Comparison of ENCODE assay signal across 19 cellular contexts in genomic region chr13:102608944-102609343, GRCh38. TPM values are rescaled to one million over a fixed set of nuclear protein-coding genes. Genes with fewer than 3 reads are reported as not detected.
A peak's percentile ranks its signal among the peaks of the same experiment; 100 is the strongest.
DNase-seq lines count a peak whose midpoint lies in the region; ATAC-seq and TF ChIP-seq lines count a peak whose summit lies in the region.
"Had no signal": no experiment of that assay in that cellular context is flagged by ENCODE, and none has a peak within 500 bp of the region (broad histone marks: within the 10 kb centered on the region; RNA-seq: fewer than 3 reads in every experiment).

No MANE protein-coding gene starts in this region.

- H3K4me1 ChIP-seq in colonic mucosa = no peaks in the 10 kb centered on the region
- H3K4me1 ChIP-seq: esophagus squamous epithelium had no signal

- no peak overlapping the region for H3K9ac ChIP-seq in colonic mucosa (ENCODE audit: low read depth in 2 of 2, low read length in 2 of 2)

- POLR2A ChIA-PET in CD4-positive, alpha-beta T cell (lab: Charles Lee) = interaction anchor here (0.9 to 11.1 kb wide), 2 partner anchors 13 to 17 kb away, joined by 4 to 116 read pairs; partner anchors contain the start of gene TPP2
- POLR2A ChIA-PET in activated CD8-positive, alpha-beta T cell treated with anti-CD3 and anti-CD28 coated beads, Interleukin-2, amount 10 ng/mL, durations not matched to agents 7 days and 5 days (lab: Charles Lee) = interaction anchor here (4.1 kb wide), 1 partner anchor 12 kb away, joined by 37 read pairs; the partner anchor contains the start of gene TPP2

- H3K27ac ChIP-seq in CD4-positive, alpha-beta T cell (ENCODE audit: low read depth, low read length) = no peak overlapping the region
- no peak overlapping the region for H3K27ac ChIP-seq in colonic mucosa
- H3K27ac ChIP-seq: cardiac muscle cell, esophagus squamous epithelium, left lung, VCaP had no signal

- peaks cover 65% of the 10 kb centered on the region for H3K36me3 Mint-ChIP-seq in T-helper 2 cell treated with Interferon-gamma antibody and Interleukin-4, amounts not matched to agents 5 μg/mL and 100 μg/mL, for 36 hours (ENCODE audit: low read depth)
- peaks cover 92% of the 10 kb centered on the region for H3K36me3 Mint-ChIP-seq in CD4-positive, alpha-beta T cell (ENCODE audit: low read depth)
- H3K36me3 Mint-ChIP-seq in activated CD8-positive, alpha-beta T cell treated with anti-CD3 and anti-CD28 coated beads, Interleukin-2, amount 10 ng/mL, durations not matched to agents 7 days and 5 days (ENCODE audit: low read depth) = peaks cover 73% of the 10 kb centered on the region
- H3K36me3 Mint-ChIP-seq in immature natural killer cell = peaks cover 7 to 38% (median 23%) of the 10 kb centered on the region in 3 donors

- H3K9me3 Mint-ChIP-seq in T-helper 2 cell treated with Interferon-gamma antibody and Interleukin-4, amounts not matched to agents 5 μg/mL and 100 μg/mL, for 36 hours = no peaks in the 10 kb centered on the region
- H3K9me3 Mint-ChIP-seq in CD4-positive, alpha-beta T cell = no peaks in the 10 kb centered on the region
- H3K9me3 Mint-ChIP-seq in activated CD8-positive, alpha-beta T cell treated with anti-CD3 and anti-CD28 coated beads, Interleukin-2, amount 10 ng/mL, durations not matched to agents 7 days and 5 days (ENCODE audit: insufficient read depth) = no peaks in the 10 kb centered on the region
- H3K9me3 Mint-ChIP-seq in immature natural killer cell = no peaks in the 10 kb centered on the region
- H3K9me3 Mint-ChIP-seq: T-cell had no signal

- H3K9me3 ChIP-seq in CD4-positive, alpha-beta T cell (ENCODE audit: control insufficient read depth, low read length) = no peaks in the 10 kb centered on the region
- H3K9me3 ChIP-seq in colonic mucosa = no peaks in the 10 kb centered on the region
- H3K9me3 ChIP-seq: esophagus squamous epithelium, left lung had no signal

- intact Hi-C loops in CD4-positive, alpha-beta T cell (cut with DNase I, micrococcal nuclease) = loop anchor here (2.0 kb wide), 1 partner anchor 16 kb away; no protein-coding TSS in a partner anchor
- intact Hi-C loops in colonic mucosa (cut with DNase I) = no loop called here

- DNase-seq in T-helper 2 cell treated with Interferon-gamma antibody and Interleukin-4, amounts not matched to agents 5 μg/mL and 100 μg/mL, for 36 hours (ENCODE audit: low spot score) = no peak
- DNase-seq in T-helper 2 cell (no peak), immature natural killer cell (no peak), NCI-H1092 treated with DMSO at 0.1 percent for 48 hours (lab: John Stamatoyannopoulos, UW) (no peak), colonic mucosa (no peak)
- DNase-seq in CD4-positive, alpha-beta T cell = no peak
- DNase-seq in activated CD8-positive, alpha-beta T cell treated with anti-CD3 and anti-CD28 coated beads, Interleukin-2, amount 10 ng/mL, durations not matched to agents 7 days and 5 days = no peak
- DNase-seq: 8988T; esophagus squamous epithelium; left lung; NCI-H1105 treated with DMSO at 0.1 percent for 48 hours; NCI-H526; nucleus accumbens; SHP77; stimulated activated CD4-positive, alpha-beta T cell treated with anti-CD3 and anti-CD28 coated beads, Interleukin-4, amount 100 ng/mL, for 24 hours had no signal

- no peaks in the 10 kb centered on the region for H3K27me3 ChIP-seq in CD4-positive, alpha-beta T cell (ENCODE audit: control insufficient read depth, insufficient read depth, low read length)
- no peaks in the 10 kb centered on the region for H3K27me3 ChIP-seq in colonic mucosa
- H3K27me3 ChIP-seq: cardiac muscle cell, esophagus squamous epithelium, left lung had no signal

- CTCF ChIA-PET in CD4-positive, alpha-beta T cell (lab: Charles Lee) = no interaction called here
- CTCF ChIA-PET in activated CD8-positive, alpha-beta T cell treated with anti-CD3 and anti-CD28 coated beads, Interleukin-2, amount 10 ng/mL, durations not matched to agents 7 days and 5 days (lab: Charles Lee) = interaction anchor here (1.3 kb wide), 1 partner anchor 28 kb away, joined by 3 read pairs; no protein-coding TSS in a partner anchor

- peaks cover 45% of the 10 kb centered on the region for H3K4me1 Mint-ChIP-seq in T-helper 2 cell treated with Interferon-gamma antibody and Interleukin-4, amounts not matched to agents 5 μg/mL and 100 μg/mL, for 36 hours (ENCODE audit: low read depth)
- peaks cover 73% of the 10 kb centered on the region for H3K4me1 Mint-ChIP-seq in CD4-positive, alpha-beta T cell (ENCODE audit: low read depth)
- peaks cover 62% of the 10 kb centered on the region for H3K4me1 Mint-ChIP-seq in activated CD8-positive, alpha-beta T cell treated with anti-CD3 and anti-CD28 coated beads, Interleukin-2, amount 10 ng/mL, durations not matched to agents 7 days and 5 days (ENCODE audit: low read depth)
- H3K4me1 Mint-ChIP-seq in immature natural killer cell = peaks cover 54 to 87% of the 10 kb centered on the region in 2 donors

- H3K4me3 ChIP-seq in colonic mucosa = no peak overlapping the region
- H3K4me3 ChIP-seq: cardiac muscle cell, esophagus squamous epithelium, left lung had no signal

- H3K27me3 Mint-ChIP-seq in T-helper 2 cell treated with Interferon-gamma antibody and Interleukin-4, amounts not matched to agents 5 μg/mL and 100 μg/mL, for 36 hours (ENCODE audit: low read depth) = no peaks in the 10 kb centered on the region
- H3K27me3 Mint-ChIP-seq in CD4-positive, alpha-beta T cell = no peaks in the 10 kb centered on the region
- H3K27me3 Mint-ChIP-seq in activated CD8-positive, alpha-beta T cell treated with anti-CD3 and anti-CD28 coated beads, Interleukin-2, amount 10 ng/mL, durations not matched to agents 7 days and 5 days (ENCODE audit: low read depth) = no peaks in the 10 kb centered on the region
- peaks cover 2 to 4% (median 2%) of the 10 kb centered on the region in 3 donors for H3K27me3 Mint-ChIP-seq in immature natural killer cell (ENCODE audit: low read depth in 3 of 3)
- H3K27me3 Mint-ChIP-seq: T-cell had no signal

- H3K27ac Mint-ChIP-seq in T-helper 2 cell treated with Interferon-gamma antibody and Interleukin-4, amounts not matched to agents 5 μg/mL and 100 μg/mL, for 36 hours = peak overlapping the region; percentile 75
- H3K27ac Mint-ChIP-seq in CD4-positive, alpha-beta T cell = peak overlapping the region; percentile 71
- H3K27ac Mint-ChIP-seq in activated CD8-positive, alpha-beta T cell treated with anti-CD3 and anti-CD28 coated beads, Interleukin-2, amount 10 ng/mL, durations not matched to agents 7 days and 5 days = peak overlapping the region; percentile 86
- peak overlapping the region in 5 of 6 donors; percentile 19 to 75 (median 69) for H3K27ac Mint-ChIP-seq in immature natural killer cell

- H3K36me3 ChIP-seq in colonic mucosa = peaks cover 13% of the 10 kb centered on the region

- peak overlapping the region; percentile 26 for H3K4me3 Mint-ChIP-seq in T-helper 2 cell treated with Interferon-gamma antibody and Interleukin-4, amounts not matched to agents 5 μg/mL and 100 μg/mL, for 36 hours
- H3K4me3 Mint-ChIP-seq in CD4-positive, alpha-beta T cell = peak overlapping the region; percentile 49
- no peak overlapping the region for H3K4me3 Mint-ChIP-seq in activated CD8-positive, alpha-beta T cell treated with anti-CD3 and anti-CD28 coated beads, Interleukin-2, amount 10 ng/mL, durations not matched to agents 7 days and 5 days
- H3K4me3 Mint-ChIP-seq in immature natural killer cell = no peak overlapping the region
- H3K4me3 Mint-ChIP-seq: T-cell had no signal

- ATAC-seq in CD4-positive, alpha-beta T cell (ENCODE audit: poor library complexity) = no peak
- no peak for ATAC-seq in activated CD8-positive, alpha-beta T cell treated with anti-CD3 and anti-CD28 coated beads, Interleukin-2, amount 10 ng/mL, durations not matched to agents 7 days and 5 days
- ATAC-seq in HG03095 (IDR thresholded peaks at IDR 0.05; ENCODE audit: unreplicated experiment) = no peak
- ATAC-seq: left lung had no signal

- TF ChIP-seq CTCF in CD4-positive, alpha-beta T cell (IDR thresholded peaks at IDR 0.05) = no peak
- TF ChIP-seq CTCF in colonic mucosa (IDR thresholded peaks at IDR 0.05) = no peak

RNA-seq across cellular contexts. Expression of gene TPP2, which starts 12.2 kb away (rescaled TPM):
- 100 to 1,000 TPM; 146 to 147 TPM for total RNA-seq in CD4-positive, alpha-beta T cell
- total RNA-seq in activated CD8-positive, alpha-beta T cell treated with anti-CD3 and anti-CD28 coated beads, Interleukin-2, amount 10 ng/mL, durations not matched to agents 7 days and 5 days = 10 to 100 TPM; 77.8 to 85.4 TPM
- 10 to 100 TPM; 15.1 to 57.4 (median 37.6) TPM for polyA plus RNA-seq in immature natural killer cell
- 10 to 100 TPM; 41.0 to 42.0 TPM for total RNA-seq in colonic mucosa

Comparison
In these comparisons a context has a peak if more than half of its experiments do, and no peak if none do; other contexts are left out.
1. H3K4me3 Mint-ChIP-seq: peak in T-helper 2 cell treated with Interferon-gamma antibody and Interleukin-4, amounts not matched to agents 5 μg/mL and 100 μg/mL, for 36 hours (single experiment) and CD4-positive, alpha-beta T cell (single experiment); none in activated CD8-positive, alpha-beta T cell treated with anti-CD3 and anti-CD28 coated beads, Interleukin-2, amount 10 ng/mL, durations not matched to agents 7 days and 5 days (single experiment) and immature natural killer cell (0 of 5).
2. Peak in every context shown above with its lines, with median percentiles within 50 percentile points of each other: H3K27ac Mint-ChIP-seq.